ENCODE assay signal across 8 cellular contexts in the genomic region with DNA sequence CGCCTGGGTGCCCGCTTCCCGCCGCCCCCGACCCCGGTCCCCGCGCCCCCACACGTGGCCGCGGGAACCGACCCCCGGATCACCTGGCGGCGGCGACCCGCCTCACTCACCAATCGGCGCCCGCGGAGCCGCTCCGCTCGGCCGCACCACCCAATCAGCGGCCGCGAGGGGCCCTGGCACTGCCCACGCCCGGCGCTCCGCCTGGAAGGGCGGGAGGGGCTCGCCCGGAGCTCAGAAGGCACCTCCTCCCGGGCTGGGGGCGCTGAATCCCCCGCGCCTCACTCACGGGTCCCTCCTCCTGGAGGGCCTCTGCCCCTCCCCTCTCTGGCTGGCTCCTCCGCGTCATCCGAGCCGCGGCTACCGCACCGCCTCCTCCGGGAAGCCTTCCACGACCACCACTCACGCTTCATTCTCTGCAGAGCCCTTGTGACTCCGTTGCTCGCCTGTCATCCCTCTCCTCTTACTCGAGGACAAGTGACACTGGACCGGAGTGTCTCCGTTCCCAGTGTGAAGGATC. TPM values are rescaled to one million over a fixed set of nuclear protein-coding genes. Genes with fewer than 3 reads are reported as not detected.
DNase-seq lines count a peak whose midpoint lies in the region; ATAC-seq and TF ChIP-seq lines count a peak whose summit lies in the region.

No MANE protein-coding gene starts in this region.

- H3K27ac ChIP-seq in esophagus (ENCODE audit: low read depth in 2 of 2, low read length in 1 of 2) = no peak overlapping the region
- H3K27ac ChIP-seq in muscle layer of colon (ENCODE audit: low read depth, low read length) = peak overlapping the region; percentile 50

- no peak for TF ChIP-seq CTCF in GM10248 (IDR thresholded peaks at IDR 0.05; ENCODE audit: control extremely low read depth, extremely low read depth, low read depth, missing control alignments)

- DNase-seq in GM10248 (ENCODE audit: extremely low spot score) (peak; percentile 86), NCI-H524 treated with DMSO at 0.1 percent for 48 hours (lab: John Stamatoyannopoulos, UW) (peak; percentile 3), activated T-cell treated with anti-CD3 and anti-CD28 coated beads for 48 hours (ENCODE audit: low read depth) (peak; percentile 66), SIG-M5 treated with dmso at 0.1 percent for 504 hours (lab: John Stamatoyannopoulos, UW; ENCODE audit: unreplicated experiment) (no peak)
- DNase-seq in stimulated activated naive CD4-positive, alpha-beta T cell (lab: John Stamatoyannopoulos, UW) = peak in 5 of 6 experiments; percentile 13 to 48 (median 33)

- ATAC-seq in HG03039 (IDR thresholded peaks at IDR 0.05; ENCODE audit: unreplicated experiment) = peak; percentile 44

- H3K4me1 ChIP-seq in esophagus (ENCODE audit: control insufficient read depth in 2 of 2, insufficient read depth in 2 of 2, low read length in 1 of 2) (peaks cover 2 to 10% of the 10 kb centered on the region in 2 donors), muscle layer of colon (ENCODE audit: insufficient read depth, low read length) (peaks cover 10% of the 10 kb centered on the region)

- WGBS in esophagus, 2 donors = 0 to 1% methylated on average over 49 to 55 of the region's 55 CpGs

- POLR2A ChIA-PET in GM10248 (lab: Yijun Ruan, JAX) = interaction anchor here (1.5 kb wide), 1 partner anchor 55 kb away, joined by 5 read pairs; a partner anchor contains a TSS

- H3K27me3 ChIP-seq in esophagus (ENCODE audit: control insufficient read depth in 1 of 2, insufficient read depth in 2 of 2, low read length in 2 of 2) (peaks cover 0 to 3% of the 10 kb centered on the region in 2 donors), muscle layer of colon (ENCODE audit: control insufficient read depth in 1 of 2, insufficient read depth in 2 of 2, low read length in 2 of 2) (peaks cover 9 to 22% of the 10 kb centered on the region in 2 donors)

- H3K9me3 ChIP-seq in esophagus (ENCODE audit: control insufficient read depth in 2 of 2, insufficient read depth in 1 of 2, low read depth in 1 of 2, low read length in 1 of 2) (no peaks in the 10 kb centered on the region), muscle layer of colon (ENCODE audit: low read length) (no peaks in the 10 kb centered on the region)

- H3K4me3 ChIP-seq in esophagus (ENCODE audit: low read depth in 1 of 2, low read length in 2 of 2) (peak overlapping the region; percentile 38 to 53), muscle layer of colon (ENCODE audit: low read depth in 1 of 2, low read length in 2 of 2) (peak overlapping the region; percentile 38 to 75)

- peak overlapping the region; percentile 52 for H3K9ac ChIP-seq in muscle layer of colon (ENCODE audit: low read length)

- CTCF ChIA-PET in GM10248 (lab: Yijun Ruan, JAX) = interaction anchor here (1.6 to 4.3 kb wide), 2 partner anchors 19 to 36 kb away, joined by 4 to 24 read pairs; no protein-coding TSS in a partner anchor

- H3K36me3 ChIP-seq in esophagus (ENCODE audit: control insufficient read depth in 2 of 2, insufficient read depth in 2 of 2, low read length in 1 of 2) (peaks cover 0 to 2% of the 10 kb centered on the region in 2 donors), muscle layer of colon (ENCODE audit: insufficient read depth, low read length) (no peaks in the 10 kb centered on the region)

RNA-seq across cellular contexts. Expression of a gene that starts 0.4 kb away (rescaled TPM):
- polyA plus RNA-seq in esophagus = under 1 TPM; 0.12 to 0.27 TPM

RNA-seq across cellular contexts. Expression of a gene that starts 14.3 kb away (rescaled TPM):
- polyA plus RNA-seq in esophagus = under 1 TPM; 0.45 to 0.48 TPM

RNA-seq across cellular contexts. Expression of a gene that starts 55.0 kb away (rescaled TPM):
- 10 to 100 TPM; 66.3 to 85.1 TPM for polyA plus RNA-seq in esophagus
